1 cellular context compared by ENCODE assay signal in genomic region chr19:5128251-5128931, GRCh38.
TF ChIP-seq lines count a peak whose summit lies in the region.

No MANE protein-coding gene starts in this region.

TF ChIP-seq in K562, 482 proteins besides CTCF, POLR2A, EP300 and RAD21 (continued from another document and continues in another):
- TF ChIP-seq, protein P1, sequence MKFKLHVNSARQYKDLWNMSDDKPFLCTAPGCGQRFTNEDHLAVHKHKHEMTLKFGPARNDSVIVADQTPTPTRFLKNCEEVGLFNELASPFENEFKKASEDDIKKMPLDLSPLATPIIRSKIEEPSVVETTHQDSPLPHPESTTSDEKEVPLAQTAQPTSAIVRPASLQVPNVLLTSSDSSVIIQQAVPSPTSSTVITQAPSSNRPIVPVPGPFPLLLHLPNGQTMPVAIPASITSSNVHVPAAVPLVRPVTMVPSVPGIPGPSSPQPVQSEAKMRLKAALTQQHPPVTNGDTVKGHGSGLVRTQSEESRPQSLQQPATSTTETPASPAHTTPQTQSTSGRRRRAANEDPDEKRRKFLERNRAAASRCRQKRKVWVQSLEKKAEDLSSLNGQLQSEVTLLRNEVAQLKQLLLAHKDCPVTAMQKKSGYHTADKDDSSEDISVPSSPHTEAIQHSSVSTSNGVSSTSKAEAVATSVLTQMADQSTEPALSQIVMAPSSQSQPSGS (CRISPR knock-in tag; IDR thresholded peaks at IDR 0.05): no peak
- TF ChIP-seq NRF1 (conservative IDR thresholded peaks at IDR 0.05 in 1 of 2, IDR thresholded peaks at IDR 0.05 in 1 of 2) (no peak; a peak in 1 of 4 replicates), RBM39 (optimal IDR thresholded peaks at IDR 0.05; ENCODE audit: low read depth, low read length) (no peak), ZBTB1 (CRISPR knock-in tag; IDR thresholded peaks at IDR 0.05; ENCODE audit: borderline replicate concordance, low read depth) (no peak), ZEB2 (IDR thresholded peaks at IDR 0.05) (no peak), ZC3H11A (IDR thresholded peaks at IDR 0.05; ENCODE audit: low read depth, low read length) (no peak), SMAD2 (IDR thresholded peaks at IDR 0.05; ENCODE audit: low read depth, low read length) (no peak), PRDM10 (IDR thresholded peaks at IDR 0.05; ENCODE audit: partially characterized antibody) (no peak), SRSF1 (IDR thresholded peaks at IDR 0.05; ENCODE audit: low read depth, low read length) (no peak), ZNF589 (CRISPR knock-in tag; IDR thresholded peaks at IDR 0.05; ENCODE audit: low read depth) (no peak), SAFB2 (IDR thresholded peaks at IDR 0.05; ENCODE audit: borderline replicate concordance, low read depth, low read length, severe bottlenecking) (no peak), ZNF280A (IDR thresholded peaks at IDR 0.05; ENCODE audit: low read depth, partially characterized antibody) (no peak), KDM4B (IDR thresholded peaks at IDR 0.05; ENCODE audit: borderline replicate concordance in 2 of 2, low read depth in 1 of 2) (0 out of 4 replicates have a peak, but pooled peaks of 1 of the 2 experiments have one; percentile 30), NFYB (IDR thresholded peaks at IDR 0.05; ENCODE audit: extremely low read depth, insufficient read length) (no peak), EP400 (IDR thresholded peaks at IDR 0.05) (no peak), MXI1 (IDR thresholded peaks at IDR 0.05; ENCODE audit: low read depth, low read length) (no peak), DMBX1 (CRISPR knock-in tag; IDR thresholded peaks at IDR 0.05; ENCODE audit: borderline replicate concordance) (no peak), BCOR (IDR thresholded peaks at IDR 0.05) (no peak), CEBPB (tag; IDR thresholded peaks at IDR 0.05) (no peak), HNRNPH1 (optimal IDR thresholded peaks at IDR 0.05; ENCODE audit: low read depth, low read length) (no peak), TGIF2 (CRISPR knock-in tag; IDR thresholded peaks at IDR 0.05) (no peak), ZNF143 (CRISPR knock-in tag; IDR thresholded peaks at IDR 0.05) (no peak), RAD51 (IDR thresholded peaks at IDR 0.05; ENCODE audit: borderline replicate concordance, low read depth) (no peak), CBX5 (IDR thresholded peaks at IDR 0.05; ENCODE audit: borderline replicate concordance, low read depth) (no peak), ZKSCAN8 (CRISPR knock-in tag; IDR thresholded peaks at IDR 0.05) (peak; percentile 56; the same call in 1 of the 2 replicates), PPARD (CRISPR knock-in tag; IDR thresholded peaks at IDR 0.05) (no peak), ZFX (CRISPR knock-in tag; IDR thresholded peaks at IDR 0.05) (no peak), SMARCC2 (IDR thresholded peaks at IDR 0.05; ENCODE audit: low read depth) (no peak), ETV6 (IDR thresholded peaks at IDR 0.05; ENCODE audit: borderline replicate concordance in 1 of 2, low read depth in 2 of 2, low read length in 1 of 2) (no peak), ETV6 (CRISPR knock-in tag; IDR thresholded peaks at IDR 0.05; ENCODE audit: borderline replicate concordance) (no peak), PHTF2 (CRISPR knock-in tag; IDR thresholded peaks at IDR 0.05) (no peak), ZZZ3 (IDR thresholded peaks at IDR 0.05) (no peak), FOXJ2 (tag; IDR thresholded peaks at IDR 0.05) (0 out of 2 replicates have a peak, but pooled peaks have one; percentile 59), CEBPG (CRISPR knock-in tag; IDR thresholded peaks at IDR 0.05) (no peak), CEBPG (tag; conservative IDR thresholded peaks at IDR 0.05 in 1 of 2, IDR thresholded peaks at IDR 0.05 in 1 of 2) (no peak), LCOR (CRISPR knock-in tag; IDR thresholded peaks at IDR 0.05) (no peak), SREBF2 (CRISPR knock-in tag; IDR thresholded peaks at IDR 0.05) (no peak), YBX1 (IDR thresholded peaks at IDR 0.05) (no peak), ARNT (IDR thresholded peaks at IDR 0.05) (no peak), RFX7 (CRISPR knock-in tag; IDR thresholded peaks at IDR 0.05) (no peak), MLLT1 (IDR thresholded peaks at IDR 0.05) (no peak), ZNF23 (CRISPR knock-in tag; IDR thresholded peaks at IDR 0.05) (no peak), HSF4 (CRISPR knock-in tag; IDR thresholded peaks at IDR 0.05; ENCODE audit: borderline replicate concordance) (no peak), RBM34 (IDR thresholded peaks at IDR 0.05; ENCODE audit: borderline replicate concordance, insufficient read depth, low read length) (no peak), WHSC1 (IDR thresholded peaks at IDR 0.05; ENCODE audit: low read length) (no peak), MTA1 (IDR thresholded peaks at IDR 0.05; ENCODE audit: borderline replicate concordance) (no peak), SLC30A9 (CRISPR knock-in tag; IDR thresholded peaks at IDR 0.05) (no peak)
- TF ChIP-seq, protein P2, sequence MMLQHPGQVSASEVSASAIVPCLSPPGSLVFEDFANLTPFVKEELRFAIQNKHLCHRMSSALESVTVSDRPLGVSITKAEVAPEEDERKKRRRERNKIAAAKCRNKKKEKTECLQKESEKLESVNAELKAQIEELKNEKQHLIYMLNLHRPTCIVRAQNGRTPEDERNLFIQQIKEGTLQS (IDR thresholded peaks at IDR 0.05): no peak
- TF ChIP-seq, protein P2 (CRISPR knock-in tag; conservative IDR thresholded peaks at IDR 0.05): no peak
- TF ChIP-seq, protein P3, sequence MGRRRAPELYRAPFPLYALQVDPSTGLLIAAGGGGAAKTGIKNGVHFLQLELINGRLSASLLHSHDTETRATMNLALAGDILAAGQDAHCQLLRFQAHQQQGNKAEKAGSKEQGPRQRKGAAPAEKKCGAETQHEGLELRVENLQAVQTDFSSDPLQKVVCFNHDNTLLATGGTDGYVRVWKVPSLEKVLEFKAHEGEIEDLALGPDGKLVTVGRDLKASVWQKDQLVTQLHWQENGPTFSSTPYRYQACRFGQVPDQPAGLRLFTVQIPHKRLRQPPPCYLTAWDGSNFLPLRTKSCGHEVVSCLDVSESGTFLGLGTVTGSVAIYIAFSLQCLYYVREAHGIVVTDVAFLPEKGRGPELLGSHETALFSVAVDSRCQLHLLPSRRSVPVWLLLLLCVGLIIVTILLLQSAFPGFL (CRISPR knock-in tag; IDR thresholded peaks at IDR 0.05): no peak
- TF ChIP-seq, protein P4, sequence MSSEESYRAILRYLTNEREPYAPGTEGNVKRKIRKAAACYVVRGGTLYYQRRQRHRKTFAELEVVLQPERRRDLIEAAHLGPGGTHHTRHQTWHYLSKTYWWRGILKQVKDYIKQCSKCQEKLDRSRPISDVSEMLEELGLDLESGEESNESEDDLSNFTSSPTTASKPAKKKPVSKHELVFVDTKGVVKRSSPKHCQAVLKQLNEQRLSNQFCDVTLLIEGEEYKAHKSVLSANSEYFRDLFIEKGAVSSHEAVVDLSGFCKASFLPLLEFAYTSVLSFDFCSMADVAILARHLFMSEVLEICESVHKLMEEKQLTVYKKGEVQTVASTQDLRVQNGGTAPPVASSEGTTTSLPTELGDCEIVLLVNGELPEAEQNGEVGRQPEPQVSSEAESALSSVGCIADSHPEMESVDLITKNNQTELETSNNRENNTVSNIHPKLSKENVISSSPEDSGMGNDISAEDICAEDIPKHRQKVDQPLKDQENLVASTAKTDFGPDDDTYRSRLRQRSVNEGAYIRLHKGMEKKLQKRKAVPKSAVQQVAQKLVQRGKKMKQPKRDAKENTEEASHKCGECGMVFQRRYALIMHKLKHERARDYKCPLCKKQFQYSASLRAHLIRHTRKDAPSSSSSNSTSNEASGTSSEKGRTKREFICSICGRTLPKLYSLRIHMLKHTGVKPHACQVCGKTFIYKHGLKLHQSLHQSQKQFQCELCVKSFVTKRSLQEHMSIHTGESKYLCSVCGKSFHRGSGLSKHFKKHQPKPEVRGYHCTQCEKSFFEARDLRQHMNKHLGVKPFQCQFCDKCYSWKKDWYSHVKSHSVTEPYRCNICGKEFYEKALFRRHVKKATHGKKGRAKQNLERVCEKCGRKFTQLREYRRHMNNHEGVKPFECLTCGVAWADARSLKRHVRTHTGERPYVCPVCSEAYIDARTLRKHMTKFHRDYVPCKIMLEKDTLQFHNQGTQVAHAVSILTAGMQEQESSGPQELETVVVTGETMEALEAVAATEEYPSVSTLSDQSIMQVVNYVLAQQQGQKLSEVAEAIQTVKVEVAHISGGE (CRISPR knock-in tag; IDR thresholded peaks at IDR 0.05): peak in 1 of 3 experiments; percentile 45; a peak in 1 of 6 replicates
- TF ChIP-seq, protein P5, sequence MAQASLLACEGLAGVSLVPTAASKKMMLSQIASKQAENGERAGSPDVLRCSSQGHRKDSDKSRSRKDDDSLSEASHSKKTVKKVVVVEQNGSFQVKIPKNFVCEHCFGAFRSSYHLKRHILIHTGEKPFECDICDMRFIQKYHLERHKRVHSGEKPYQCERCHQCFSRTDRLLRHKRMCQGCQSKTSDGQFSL (CRISPR knock-in tag; IDR thresholded peaks at IDR 0.05): peak; percentile 71
- TF ChIP-seq, protein P5 (tag; IDR thresholded peaks at IDR 0.05): peak in 1 of 2 experiments; percentile 63; a peak in 2 of 4 replicates
- TF ChIP-seq, protein P6, sequence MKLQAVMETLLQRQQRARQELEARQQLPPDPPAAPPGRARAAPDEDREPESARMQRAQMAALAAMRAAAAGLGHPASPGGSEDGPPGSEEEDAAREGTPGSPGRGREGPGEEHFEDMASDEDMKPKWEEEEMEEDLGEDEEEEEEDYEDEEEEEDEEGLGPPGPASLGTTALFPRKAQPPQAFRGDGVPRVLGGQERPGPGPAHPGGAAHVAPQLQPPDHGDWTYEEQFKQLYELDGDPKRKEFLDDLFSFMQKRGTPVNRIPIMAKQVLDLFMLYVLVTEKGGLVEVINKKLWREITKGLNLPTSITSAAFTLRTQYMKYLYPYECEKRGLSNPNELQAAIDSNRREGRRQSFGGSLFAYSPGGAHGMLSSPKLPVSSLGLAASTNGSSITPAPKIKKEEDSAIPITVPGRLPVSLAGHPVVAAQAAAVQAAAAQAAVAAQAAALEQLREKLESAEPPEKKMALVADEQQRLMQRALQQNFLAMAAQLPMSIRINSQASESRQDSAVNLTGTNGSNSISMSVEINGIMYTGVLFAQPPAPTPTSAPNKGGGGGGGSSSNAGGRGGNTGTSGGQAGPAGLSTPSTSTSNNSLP (IDR thresholded peaks at IDR 0.05; ENCODE audit: borderline replicate concordance, low read depth, low read length): no peak
- TF ChIP-seq, protein P7, sequence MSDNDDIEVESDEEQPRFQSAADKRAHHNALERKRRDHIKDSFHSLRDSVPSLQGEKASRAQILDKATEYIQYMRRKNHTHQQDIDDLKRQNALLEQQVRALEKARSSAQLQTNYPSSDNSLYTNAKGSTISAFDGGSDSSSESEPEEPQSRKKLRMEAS (CRISPR knock-in tag; IDR thresholded peaks at IDR 0.05): no peak
